ENCODE assay signal across 7 cellular contexts in genomic region chr12:111334393-111334915, GRCh38.
"Had no signal": no experiment of that assay in that cellular context is flagged by ENCODE, and none has a peak within 500 bp of the region (broad histone marks: within the 10 kb centered on the region; RNA-seq: fewer than 3 reads in every experiment).

No MANE protein-coding gene starts in this region.

- H3K9me3 Mint-ChIP-seq: IgD-negative memory B cell had no signal

- H3K27ac ChIP-seq: HL-60 had no signal

- FAIRE-seq: HTR-8/SVneo, K562 had no signal

- H3K4me3 ChIP-seq: K562 had no signal

- H3K27ac Mint-ChIP-seq: IgD-negative memory B cell had no signal

- ATAC-seq: K562 had no signal

- DNase-seq: IMR-90, KBM-7, KG1 had no signal
